In the genomic region with DNA sequence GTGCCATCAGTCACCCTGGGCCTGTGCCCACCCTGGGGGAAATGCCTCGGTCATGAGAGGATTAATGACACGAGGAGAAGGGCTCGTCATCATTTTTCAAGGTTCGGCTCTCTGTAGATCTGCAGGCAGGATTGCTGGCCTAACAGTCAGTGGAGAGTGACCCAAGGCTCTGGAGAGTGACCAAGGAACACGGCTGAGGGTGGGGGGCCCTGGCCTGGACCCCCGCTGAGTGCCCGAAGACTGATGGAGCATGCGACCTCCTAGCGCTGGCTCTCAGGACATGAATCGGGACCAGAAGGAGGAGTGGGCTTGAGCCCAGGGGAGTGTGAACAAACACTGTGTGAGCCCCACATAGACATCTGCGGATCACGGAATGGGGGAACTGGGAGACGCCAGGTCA, we compare ENCODE assay signal across 19 cellular contexts.
"Had no signal": no experiment of that assay in that cellular context is flagged by ENCODE, and none has a peak within 500 bp of the region (broad histone marks: within the 10 kb centered on the region; RNA-seq: fewer than 3 reads in every experiment).

No MANE protein-coding gene starts in this region.

- DNase-seq: KBM-7; MV-4-11; NCI-H1048; NCI-H1105; NCI-H1417; NCI-H1436 treated with DMSO at 0.1 percent for 48 hours; NCI-H1694; NCI-H187 treated with DMSO at 0.1 percent for 48 hours; NCI-H2029 treated with DMSO at 0.1 percent for 48 hours; NCI-H2171 treated with DMSO at 0.1 percent for 48 hours; NCI-H345; NCI-H526 treated with DMSO at 0.1 percent for 48 hours; NCI-H748 treated with DMSO at 0.1 percent for 48 hours; NK-92 treated with Interleukin-12 subunit alpha and Interleukin-12 subunit beta, amount 100 ng/mL, for 24 hours; SHP77; SK-N-SH; SW 1271 had no signal

- H3K9ac ChIP-seq: SK-N-SH had no signal

- H3K9me3 ChIP-seq: SK-N-SH had no signal

- ATAC-seq: Panc1 had no signal

- H3K27ac ChIP-seq: RWPE1 had no signal

- H3K9me2 ChIP-seq: SK-N-SH had no signal

- H3K4me2 ChIP-seq: SK-N-SH had no signal
